26 cellular contexts compared by ENCODE assay signal in the genomic region with DNA sequence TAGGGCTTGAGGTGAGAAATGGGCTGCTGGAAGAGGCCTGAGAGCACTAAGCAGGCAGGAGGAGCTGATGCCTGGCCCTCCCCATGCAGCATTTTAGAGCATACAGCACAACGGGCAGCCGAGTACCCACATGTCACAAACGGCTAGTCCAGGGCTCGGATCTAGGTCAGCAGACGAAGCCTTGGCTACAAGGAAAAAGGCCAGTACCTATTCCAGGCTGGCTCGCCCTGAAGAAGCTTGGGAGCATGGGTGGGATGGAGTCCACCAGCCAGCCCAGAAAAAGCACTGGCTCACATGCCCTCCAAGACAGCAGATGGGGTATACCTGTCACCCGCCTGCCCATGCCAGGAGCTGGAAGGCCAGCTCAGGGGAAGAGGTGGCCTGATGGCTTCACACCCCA.
"Had no signal": no experiment of that assay in that cellular context is flagged by ENCODE, and none has a peak within 500 bp of the region (broad histone marks: within the 10 kb centered on the region; RNA-seq: fewer than 3 reads in every experiment).

No MANE protein-coding gene starts in this region.

- DNase-seq: activated CD4-positive, alpha-beta memory T cell treated with anti-CD3 and anti-CD28 coated beads for 36 hours; activated CD4-positive, alpha-beta T cell treated with anti-CD3 and anti-CD28 coated beads for 36 hours; activated CD4-positive, alpha-beta T cell treated with anti-CD3 and anti-CD28 coated beads, Interleukin-2, amount 10 ng/mL, durations not matched to agents 24 days and 14 days; activated CD4-positive, CD25-positive, alpha-beta regulatory T cell; activated CD4-positive, CD25-positive, alpha-beta regulatory T cell treated with anti-CD3 and anti-CD28 coated beads, Interleukin-2, amount 50 U/mL, for 72 hours; activated CD8-positive, alpha-beta T cell treated with anti-CD3 and anti-CD28 coated beads, Interleukin-2, amount 10 ng/mL, durations not matched to agents 7 days and 5 days; activated effector memory CD4-positive, alpha-beta T cell treated with anti-CD3 and anti-CD28 coated beads, Interleukin-2, amount 50 U/mL, for 16 hours; activated naive CD4-positive, alpha-beta T cell treated with anti-CD3 and anti-CD28 coated beads for 36 hours; activated naive CD8-positive, alpha-beta T cell treated with anti-CD3 and anti-CD28 coated beads for 36 hours; activated naive CD8-positive, alpha-beta T cell treated with anti-CD3 and anti-CD28 coated beads, Interleukin-2, amount 50 U/mL, for 24 hours; activated T-cell treated with anti-CD3 and anti-CD28 coated beads, Interleukin-2, amount 50 U/mL, for 4 hours; amygdala; central memory CD4-positive, alpha-beta T cell; effector memory CD4-positive, alpha-beta T cell; endodermal cell; foreskin keratinocyte; gastrocnemius medialis; glutamatergic neuron; heart right ventricle; T-helper 2 cell had no signal

- H3K27me3 ChIP-seq: adrenal gland, ascending aorta, breast epithelium, cardiac muscle cell, dorsolateral prefrontal cortex, foreskin keratinocyte, gastrocnemius medialis, heart right ventricle had no signal

- H3K4me1 ChIP-seq: adrenal gland, ascending aorta, breast epithelium, foreskin keratinocyte had no signal

- H3K9me3 ChIP-seq: adrenal gland, ascending aorta, breast epithelium, gastrocnemius medialis, heart right ventricle had no signal

- H3K4me3 ChIP-seq: adrenal gland, ascending aorta, breast epithelium, cardiac muscle cell, coronary artery, dorsolateral prefrontal cortex, gastrocnemius medialis, heart right ventricle had no signal

- H3K27ac ChIP-seq: adrenal gland, ascending aorta, breast epithelium, cardiac muscle cell, coronary artery, foreskin keratinocyte, heart right ventricle had no signal
